In the genomic region with DNA sequence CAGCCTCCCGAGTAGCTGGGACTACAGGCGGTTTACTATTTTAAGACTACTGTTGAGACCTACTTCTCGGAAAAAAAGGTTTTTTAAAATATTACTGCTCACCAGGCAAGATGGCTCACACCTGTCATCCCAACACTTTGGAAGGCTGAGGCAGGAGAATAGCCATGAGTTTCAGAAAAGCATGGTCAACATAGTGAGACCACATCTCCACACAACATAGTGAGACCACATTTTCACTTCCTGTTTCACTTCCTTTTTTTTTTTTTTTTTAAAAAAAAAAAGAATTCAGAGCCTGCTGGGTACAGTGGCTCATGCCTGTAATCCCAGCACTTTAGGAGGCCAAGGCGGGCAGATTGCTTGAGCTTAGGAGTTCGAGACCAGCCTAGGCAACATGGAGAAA, we compare ENCODE assay signal across 1 cellular context.
TF ChIP-seq lines count a peak whose summit lies in the region.

No MANE protein-coding gene starts in this region.

TF ChIP-seq in GM12878, 131 proteins besides CTCF, POLR2A, EP300 and RAD21:
- TF ChIP-seq SPI1 (IDR thresholded peaks at IDR 0.05; ENCODE audit: borderline replicate concordance, insufficient read depth, low read depth, low read length) (peak; percentile 75), MEF2A (IDR thresholded peaks at IDR 0.05; ENCODE audit: insufficient read depth, low read depth, low read length) (no peak), BRCA1 (IDR thresholded peaks at IDR 0.05; ENCODE audit: low read depth, low read length) (no peak)
- TF ChIP-seq, protein P1, sequence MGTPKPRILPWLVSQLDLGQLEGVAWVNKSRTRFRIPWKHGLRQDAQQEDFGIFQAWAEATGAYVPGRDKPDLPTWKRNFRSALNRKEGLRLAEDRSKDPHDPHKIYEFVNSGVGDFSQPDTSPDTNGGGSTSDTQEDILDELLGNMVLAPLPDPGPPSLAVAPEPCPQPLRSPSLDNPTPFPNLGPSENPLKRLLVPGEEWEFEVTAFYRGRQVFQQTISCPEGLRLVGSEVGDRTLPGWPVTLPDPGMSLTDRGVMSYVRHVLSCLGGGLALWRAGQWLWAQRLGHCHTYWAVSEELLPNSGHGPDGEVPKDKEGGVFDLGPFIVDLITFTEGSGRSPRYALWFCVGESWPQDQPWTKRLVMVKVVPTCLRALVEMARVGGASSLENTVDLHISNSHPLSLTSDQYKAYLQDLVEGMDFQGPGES (IDR thresholded peaks at IDR 0.05): no peak
- TF ChIP-seq, protein P2, sequence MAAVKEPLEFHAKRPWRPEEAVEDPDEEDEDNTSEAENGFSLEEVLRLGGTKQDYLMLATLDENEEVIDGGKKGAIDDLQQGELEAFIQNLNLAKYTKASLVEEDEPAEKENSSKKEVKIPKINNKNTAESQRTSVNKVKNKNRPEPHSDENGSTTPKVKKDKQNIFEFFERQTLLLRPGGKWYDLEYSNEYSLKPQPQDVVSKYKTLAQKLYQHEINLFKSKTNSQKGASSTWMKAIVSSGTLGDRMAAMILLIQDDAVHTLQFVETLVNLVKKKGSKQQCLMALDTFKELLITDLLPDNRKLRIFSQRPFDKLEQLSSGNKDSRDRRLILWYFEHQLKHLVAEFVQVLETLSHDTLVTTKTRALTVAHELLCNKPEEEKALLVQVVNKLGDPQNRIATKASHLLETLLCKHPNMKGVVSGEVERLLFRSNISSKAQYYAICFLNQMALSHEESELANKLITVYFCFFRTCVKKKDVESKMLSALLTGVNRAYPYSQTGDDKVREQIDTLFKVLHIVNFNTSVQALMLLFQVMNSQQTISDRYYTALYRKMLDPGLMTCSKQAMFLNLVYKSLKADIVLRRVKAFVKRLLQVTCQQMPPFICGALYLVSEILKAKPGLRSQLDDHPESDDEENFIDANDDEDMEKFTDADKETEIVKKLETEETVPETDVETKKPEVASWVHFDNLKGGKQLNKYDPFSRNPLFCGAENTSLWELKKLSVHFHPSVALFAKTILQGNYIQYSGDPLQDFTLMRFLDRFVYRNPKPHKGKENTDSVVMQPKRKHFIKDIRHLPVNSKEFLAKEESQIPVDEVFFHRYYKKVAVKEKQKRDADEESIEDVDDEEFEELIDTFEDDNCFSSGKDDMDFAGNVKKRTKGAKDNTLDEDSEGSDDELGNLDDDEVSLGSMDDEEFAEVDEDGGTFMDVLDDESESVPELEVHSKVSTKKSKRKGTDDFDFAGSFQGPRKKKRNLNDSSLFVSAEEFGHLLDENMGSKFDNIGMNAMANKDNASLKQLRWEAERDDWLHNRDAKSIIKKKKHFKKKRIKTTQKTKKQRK (IDR thresholded peaks at IDR 0.05; ENCODE audit: low read depth, low read length): no peak
- TF ChIP-seq, protein P3, sequence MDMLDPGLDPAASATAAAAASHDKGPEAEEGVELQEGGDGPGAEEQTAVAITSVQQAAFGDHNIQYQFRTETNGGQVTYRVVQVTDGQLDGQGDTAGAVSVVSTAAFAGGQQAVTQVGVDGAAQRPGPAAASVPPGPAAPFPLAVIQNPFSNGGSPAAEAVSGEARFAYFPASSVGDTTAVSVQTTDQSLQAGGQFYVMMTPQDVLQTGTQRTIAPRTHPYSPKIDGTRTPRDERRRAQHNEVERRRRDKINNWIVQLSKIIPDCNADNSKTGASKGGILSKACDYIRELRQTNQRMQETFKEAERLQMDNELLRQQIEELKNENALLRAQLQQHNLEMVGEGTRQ (IDR thresholded peaks at IDR 0.05; ENCODE audit: borderline replicate concordance, low read depth, low read length): no peak
